Comparison of ENCODE assay signal across 9 cellular contexts in the genomic region with DNA sequence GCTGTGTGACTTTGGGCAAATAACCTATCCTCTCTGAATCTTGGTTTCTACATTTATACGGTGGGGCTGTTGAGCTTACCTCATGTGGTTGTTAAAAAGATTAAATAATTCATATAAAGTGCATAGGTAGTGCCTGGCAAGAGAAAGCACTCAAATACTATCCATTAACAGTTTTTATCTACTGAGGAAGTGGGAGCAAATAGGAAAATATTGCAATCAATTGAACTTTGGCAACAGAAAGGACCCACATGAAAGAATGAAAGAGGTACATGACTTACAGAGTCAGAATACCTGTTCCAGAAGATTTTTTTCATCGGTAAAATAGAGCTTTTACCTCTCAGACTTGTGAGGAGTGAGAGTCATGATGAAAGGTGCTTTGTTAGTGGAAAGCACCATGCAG.
"Had no signal": no experiment of that assay in that cellular context is flagged by ENCODE, and none has a peak within 500 bp of the region (broad histone marks: within the 10 kb centered on the region; RNA-seq: fewer than 3 reads in every experiment).

No MANE protein-coding gene starts in this region.

- H2AFZ ChIP-seq: GM23248 had no signal

- H3K4me3 ChIP-seq: GM23248, HAP-1 had no signal

- H3K36me3 ChIP-seq: HAP-1 had no signal

- FAIRE-seq: HTR-8/SVneo had no signal

- H3K9me3 Mint-ChIP-seq: HFFc6, IgD-negative memory B cell had no signal

- H3K4me3 Mint-ChIP-seq: HFFc6 had no signal

- H3K27me3 Mint-ChIP-seq: IgD-negative memory B cell had no signal

- H3K27ac Mint-ChIP-seq: HFFc6, IgD-negative memory B cell had no signal

- H3K27ac ChIP-seq: GM23248 had no signal

- DNase-seq: GM23248, GOT3, H7, HFFc6, KG1 had no signal

- ATAC-seq: HCT116 had no signal

- H3K9me3 ChIP-seq: HAP-1 had no signal

- H3K9ac ChIP-seq: GM23248 had no signal
